ENCODE assay signal across 8 cellular contexts in the genomic region with DNA sequence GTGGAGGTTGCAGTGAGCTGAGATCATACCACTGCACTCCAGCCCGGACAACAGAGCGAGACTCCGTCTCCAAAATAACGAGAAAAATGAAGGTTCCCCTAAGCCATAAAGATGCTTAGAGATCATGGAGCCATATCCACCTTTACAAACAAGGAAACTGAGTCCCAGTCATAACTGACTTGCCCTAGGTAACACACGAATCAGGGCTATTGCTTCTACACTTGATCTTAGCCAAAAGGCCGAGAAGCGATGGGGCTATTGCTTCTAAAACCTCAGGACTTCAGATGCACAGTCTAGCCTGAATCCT. TPM values are rescaled to one million over a fixed set of nuclear protein-coding genes. Genes with fewer than 3 reads are reported as not detected.
A peak's percentile ranks its signal among the peaks of the same experiment; 100 is the strongest.
DNase-seq lines count a peak whose midpoint lies in the region; ATAC-seq, FAIRE-seq and TF ChIP-seq lines count a peak whose summit lies in the region.

No MANE protein-coding gene starts in this region.

- DNase-seq in A549 (ENCODE audit: low read depth in 1 of 2, low spot score in 1 of 2) (no peak), HL-60 (ENCODE audit: low read depth in 1 of 2, low spot score in 1 of 2) (no peak), breast epithelium (ENCODE audit: low spot score in 2 of 2) (no peak), NCI-H226 (no peak), SHP77 treated with DMSO at 0.1 percent for 48 hours (lab: John Stamatoyannopoulos, UW) (no peak), NCI-H82 (lab: John Stamatoyannopoulos, UW) (no peak), omental fat pad (ENCODE audit: low spot score) (no peak)

- no peaks in the 10 kb centered on the region for H3K36me3 ChIP-seq in breast epithelium
- H3K36me3 ChIP-seq in muscle layer of colon (ENCODE audit: insufficient read depth, low read length): peaks cover 39% of the 10 kb centered on the region

- ATAC-seq in A549 (no peak), omental fat pad (ENCODE audit: low FRiP score) (no peak)

- POLR2A ChIA-PET in A549 (lab: Yijun Ruan, JAX): interaction anchor here (0.5 to 1.5 kb wide), 5 partner anchors 10 to 77 kb away, joined by 3 to 18 read pairs (median 8); partner anchors contain the start of genes CA11, RPL18 and SPHK2

- peak overlapping the region; percentile 29 for H3K9ac ChIP-seq in muscle layer of colon (ENCODE audit: low read length)

- peak overlapping the region; percentile 100 for H3K4me2 ChIP-seq in A549

- no peaks in the 10 kb centered on the region for H3K27me3 ChIP-seq in HL-60 (ENCODE audit: insufficient read depth, poor library complexity, severe bottlenecking)
- no peaks in the 10 kb centered on the region for H3K27me3 ChIP-seq in breast epithelium
- H3K27me3 ChIP-seq in muscle layer of colon (ENCODE audit: control insufficient read depth in 1 of 2, insufficient read depth in 2 of 2, low read length in 2 of 2): no peaks in the 10 kb centered on the region

- H3K4me1 ChIP-seq in A549 (peaks cover 55% of the 10 kb centered on the region), breast epithelium (peaks cover 0 to 7% of the 10 kb centered on the region in 2 donors), muscle layer of colon (ENCODE audit: insufficient read depth, low read length) (peaks cover 61% of the 10 kb centered on the region)

- H3K9me3 ChIP-seq in A549 (no peaks in the 10 kb centered on the region), breast epithelium (no peaks in the 10 kb centered on the region), muscle layer of colon (ENCODE audit: low read length) (no peaks in the 10 kb centered on the region)

- intact Hi-C loops in breast epithelium (cut with DNase I; ENCODE audit: low total_unique reads): no loop called here

- CTCF ChIA-PET in A549 (lab: Yijun Ruan, JAX): interaction anchor here (0.5 to 2.0 kb wide), 8 partner anchors 10 to 515 kb away, joined by 3 to 6 read pairs (median 4); partner anchors contain the start of genes CA11 and FAM83E

- 75% methylated on average over 7 of the region's 7 CpGs for WGBS in A549 (ENCODE audit: missing lambda C conversion rate)

- TF ChIP-seq POLR2A in A549 (IDR thresholded peaks at IDR 0.05; ENCODE audit: low read length) (no peak), breast epithelium (IDR thresholded peaks at IDR 0.05) (no peak)

- no peak for TF ChIP-seq EP300 in A549 (IDR thresholded peaks at IDR 0.05)

- H3K4me3 ChIP-seq in A549: no peak overlapping the region; the same call in 2 of the 3 replicates
- peak overlapping the region; percentile 26 for H3K4me3 ChIP-seq in HL-60 (replicated peaks; ENCODE audit: insufficient read depth, low read length)
- peak overlapping the region; percentile 63 to 88 (median 77) for H3K4me3 ChIP-seq in breast epithelium
- H3K4me3 ChIP-seq in muscle layer of colon (ENCODE audit: low read depth in 1 of 2, low read length in 2 of 2): peak overlapping the region; percentile 0 to 91

- H3K27ac ChIP-seq in A549 (peak overlapping the region; percentile 86 to 92), HL-60 (replicated peaks) (peak overlapping the region; percentile 67), breast epithelium (peak overlapping the region; percentile 99), muscle layer of colon (ENCODE audit: low read depth, low read length) (peak overlapping the region; percentile 4)

- FAIRE-seq in A549 (lab: Jason Lieb, UNC): no peak

- no peak for TF ChIP-seq RAD21 in A549 (conservative IDR thresholded peaks at IDR 0.05 in 1 of 2, IDR thresholded peaks at IDR 0.05 in 1 of 2)

- TF ChIP-seq CTCF in A549 (IDR thresholded peaks at IDR 0.05) (no peak), HL-60 (IDR thresholded peaks at IDR 0.05; ENCODE audit: insufficient read depth, low read length) (no peak), breast epithelium (IDR thresholded peaks at IDR 0.05) (no peak), omental fat pad (IDR thresholded peaks at IDR 0.05) (no peak)

TF ChIP-seq in A549, 52 proteins besides CTCF, POLR2A, EP300 and RAD21 (continues in another document):
- TF ChIP-seq HES2 (IDR thresholded peaks at IDR 0.05) (no peak), HEYL (CRISPR knock-in tag; IDR thresholded peaks at IDR 0.05) (no peak), BCL3 (IDR thresholded peaks at IDR 0.05) (no peak), HOXB13 (CRISPR knock-in tag; IDR thresholded peaks at IDR 0.05; ENCODE audit: low read depth) (no peak), RNF2 (IDR thresholded peaks at IDR 0.05; ENCODE audit: borderline replicate concordance, low read depth) (no peak), JUN (IDR thresholded peaks at IDR 0.05) (no peak), CHD4 (IDR thresholded peaks at IDR 0.05; ENCODE audit: borderline replicate concordance) (no peak), NPAS2 (CRISPR knock-in tag; IDR thresholded peaks at IDR 0.05; ENCODE audit: borderline replicate concordance) (no peak), POLR2AphosphoS2 (conservative IDR thresholded peaks at IDR 0.05; ENCODE audit: low read length) (no peak), RARB (CRISPR knock-in tag; IDR thresholded peaks at IDR 0.05) (no peak), CHD2 (IDR thresholded peaks at IDR 0.05; ENCODE audit: low read length, partially characterized antibody) (no peak), HOXB5 (CRISPR knock-in tag; IDR thresholded peaks at IDR 0.05) (no peak), ZFP36 (IDR thresholded peaks at IDR 0.05; ENCODE audit: borderline replicate concordance, partially characterized antibody) (no peak)
- TF ChIP-seq, protein P1, sequence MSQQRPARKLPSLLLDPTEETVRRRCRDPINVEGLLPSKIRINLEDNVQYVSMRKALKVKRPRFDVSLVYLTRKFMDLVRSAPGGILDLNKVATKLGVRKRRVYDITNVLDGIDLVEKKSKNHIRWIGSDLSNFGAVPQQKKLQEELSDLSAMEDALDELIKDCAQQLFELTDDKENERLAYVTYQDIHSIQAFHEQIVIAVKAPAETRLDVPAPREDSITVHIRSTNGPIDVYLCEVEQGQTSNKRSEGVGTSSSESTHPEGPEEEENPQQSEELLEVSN (IDR thresholded peaks at IDR 0.05; ENCODE audit: borderline replicate concordance, low read depth): no peak

RNA-seq across cellular contexts. Expression of gene DBP, which starts 3.2 kb away (rescaled TPM):
- 1.8 and 2.5 TPM in 2 replicates for polyA plus RNA-seq in A549 (2011; rRNA removed)
- polyA plus RNA-seq in A549 (2012; cell fraction: cytosol; rRNA removed): 3.3 and 3.6 TPM in 2 replicates
- polyA plus RNA-seq in A549 (2012; cell fraction: nucleus; rRNA removed): 2.1 and 2.5 TPM in 2 replicates
- 3.8 to 5.5 TPM (median 4.1 TPM) in 3 replicates for polyA plus RNA-seq in A549 (2017; fragmentation: RNase III; extraction: RNeasy Plus Mini Kit Qiagen cat#74134 plus additional on column Dnase treatment)
- polyA minus RNA-seq in A549 (2011; rRNA and poly(A)+ RNA removed): 2.2 and 3.9 TPM in 2 replicates
- total RNA-seq in breast epithelium: 10 to 100 TPM in 1 of 3 donors, 1 to 10 TPM in 2; 3.9 to 10.8 (median 5.0) TPM
- 10 to 100 TPM in 1 of 4 donors, 1 to 10 TPM in 3; 2.6 to 12.6 (median 5.2) TPM for total RNA-seq in omental fat pad

RNA-seq across cellular contexts. Expression of gene CA11, which starts 12.0 kb away (rescaled TPM):
- 8.8 and 9.8 TPM in 2 replicates for polyA plus RNA-seq in A549 (2011; rRNA removed)
- 4.3 and 5.3 TPM in 2 replicates for polyA plus RNA-seq in A549 (2012; cell fraction: cytosol; rRNA removed)
- polyA plus RNA-seq in A549 (2012; cell fraction: nucleus; rRNA removed): 3.4 and 12.5 TPM in 2 replicates
- 12.8 to 21.0 TPM (median 17.5 TPM) in 3 replicates for polyA plus RNA-seq in A549 (2017; fragmentation: RNase III; extraction: RNeasy Plus Mini Kit Qiagen cat#74134 plus additional on column Dnase treatment)
- polyA minus RNA-seq in A549 (2011; rRNA and poly(A)+ RNA removed): 5.1 and 6.3 TPM in 2 replicates
- 10 to 100 TPM in 1 of 3 donors, 1 to 10 TPM in 2; 2.2 to 14.2 (median 9.8) TPM for total RNA-seq in breast epithelium
- 10 to 100 TPM in 1 of 4 donors, 1 to 10 TPM in 3; 1.9 to 12.7 (median 5.7) TPM for total RNA-seq in omental fat pad

RNA-seq across cellular contexts. Expression of gene SPHK2, which starts 14.7 kb away (rescaled TPM):
- 5.5 and 6.1 TPM in 2 replicates for polyA plus RNA-seq in A549 (2011; rRNA removed)
- polyA plus RNA-seq in A549 (2012; cell fraction: cytosol; rRNA removed): 13.7 and 18.6 TPM in 2 replicates
- 37.8 and 64.1 TPM in 2 replicates for polyA plus RNA-seq in A549 (2012; cell fraction: nucleus; rRNA removed)
- 14.7 to 18.3 TPM (median 17.1 TPM) in 3 replicates for polyA plus RNA-seq in A549 (2017; fragmentation: RNase III; extraction: RNeasy Plus Mini Kit Qiagen cat#74134 plus additional on column Dnase treatment)
- 8.5 and 10.8 TPM in 2 replicates for polyA minus RNA-seq in A549 (2011; rRNA and poly(A)+ RNA removed)
- 10 to 100 TPM in 2 of 3 donors, 1 to 10 TPM in 1; 7.4 to 10.8 (median 10.5) TPM for total RNA-seq in breast epithelium
- total RNA-seq in omental fat pad: 10 to 100 TPM in 2 of 4 donors, 1 to 10 TPM in 2; 6.0 to 16.2 (median 9.5) TPM

RNA-seq across cellular contexts. Expression of gene RPL18, which starts 15.0 kb away (rescaled TPM):
- polyA plus RNA-seq in A549 (2011; rRNA removed): 1,390 and 1,780 TPM in 2 replicates
- 2,689 and 2,957 TPM in 2 replicates for polyA plus RNA-seq in A549 (2012; cell fraction: cytosol; rRNA removed)
- polyA plus RNA-seq in A549 (2012; cell fraction: nucleus; rRNA removed): 2,348 and 2,474 TPM in 2 replicates
- 2,568 to 2,696 TPM (median 2,647 TPM) in 3 replicates for polyA plus RNA-seq in A549 (2017; fragmentation: RNase III; extraction: RNeasy Plus Mini Kit Qiagen cat#74134 plus additional on column Dnase treatment)
- 793 and 1,174 TPM in 2 replicates for polyA minus RNA-seq in A549 (2011; rRNA and poly(A)+ RNA removed)
- 1,000 to 10,000 TPM; 1,880 to 2,937 (median 2,507) TPM for total RNA-seq in breast epithelium
- total RNA-seq in omental fat pad: 1,000 to 10,000 TPM; 1,539 to 2,303 (median 1,904) TPM

RNA-seq across cellular contexts. Expression of gene FAM83E, which starts 19.1 kb away (rescaled TPM):
- polyA plus RNA-seq in A549 (2011; rRNA removed) (0.16 and 0.45 TPM in 2 replicates), A549 (2017; fragmentation: RNase III; extraction: RNeasy Plus Mini Kit Qiagen cat#74134 plus additional on column Dnase treatment) (0.24 to 0.45 TPM (median 0.41 TPM) in 3 replicates)
- 0.13 and 0.25 TPM in 2 replicates for polyA plus RNA-seq in A549 (2012; cell fraction: cytosol; rRNA removed)
- polyA plus RNA-seq in A549 (2012; cell fraction: nucleus; rRNA removed): 0.29 and 0.73 TPM in 2 replicates
- 0.45 and 0.73 TPM in 2 replicates for polyA minus RNA-seq in A549 (2011; rRNA and poly(A)+ RNA removed)
- total RNA-seq in breast epithelium (1 to 10 TPM in 2 of 3 donors, not detected in 1; 3.3 to 5.6 TPM), omental fat pad (1 to 10 TPM in 1 of 4 donors, under 1 TPM in 1, not detected in 2; 0.47 to 1.3 TPM)

Comparison
In these comparisons a context has a peak if more than half of its experiments do, and no peak if none do; other contexts are left out.
1. H3K27ac ChIP-seq: peak in every context shown above with its lines; median percentile 99 in breast epithelium; 89 in A549; 67 in HL-60; 4 in muscle layer of colon.